In the genomic region with DNA sequence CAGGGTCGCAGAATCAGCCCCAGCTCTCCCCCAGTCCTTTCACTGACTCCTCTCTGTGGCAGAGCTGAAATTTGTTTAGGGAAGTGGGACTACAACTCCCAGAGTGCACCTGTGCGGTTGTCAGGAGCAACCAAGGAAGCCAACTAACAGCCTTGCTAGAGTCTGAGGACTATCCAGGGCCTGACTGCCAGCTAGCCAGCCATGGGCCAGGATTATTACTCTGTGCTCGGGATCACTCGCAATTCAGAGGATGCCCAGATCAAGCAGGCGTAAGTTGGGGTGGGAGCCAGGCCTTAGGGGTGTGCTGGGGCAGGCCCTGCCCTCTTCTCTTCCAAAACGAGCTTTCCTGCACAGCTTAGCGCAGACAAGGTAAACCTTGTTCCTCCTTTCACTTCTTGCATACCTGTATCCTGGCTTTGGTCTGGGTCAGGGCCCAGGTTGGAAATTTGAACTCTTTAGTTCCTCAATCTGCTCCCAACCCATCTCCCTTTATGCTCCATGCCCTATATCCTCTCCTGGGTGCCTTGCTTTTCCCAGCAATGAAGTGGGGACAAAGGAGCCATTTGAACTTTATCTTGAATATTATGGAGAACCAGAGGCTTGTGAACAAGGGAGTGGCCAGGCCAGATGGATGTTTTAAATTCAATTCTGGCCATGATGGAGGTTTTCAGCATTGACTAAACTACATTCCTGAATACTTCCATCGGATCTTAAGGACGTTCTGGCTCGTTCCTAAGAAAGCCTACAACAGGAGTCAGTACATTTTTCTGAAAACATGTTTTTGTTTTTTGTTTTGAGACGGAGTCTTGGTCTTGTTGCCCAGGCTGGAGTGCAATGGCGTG, we compare ENCODE assay signal across 1 cellular context.
TF ChIP-seq lines count a peak whose summit lies in the region.

TSS of gene DNAJB13 (plus strand) at position 158 of the 842 bp plus-strand sequence. CDS start at position 202, 44 bp downstream.

TF ChIP-seq in IMR-90, 13 proteins besides CTCF, POLR2A, EP300 and RAD21 (continued from another document):
- no peak for TF ChIP-seq MAZ (IDR thresholded peaks at IDR 0.05; ENCODE audit: borderline replicate concordance, low read depth, low read length)
- no peak for TF ChIP-seq RFX5 (IDR thresholded peaks at IDR 0.05; ENCODE audit: low read depth, low read length)
- TF ChIP-seq MXI1 (IDR thresholded peaks at IDR 0.05; ENCODE audit: borderline replicate concordance, low read depth, low read length), result no peak
- TF ChIP-seq NFE2L2 (IDR thresholded peaks at IDR 0.05; ENCODE audit: low read depth, low read length), result no peak
